In genomic region chr9:133945314-133945975, GRCh38 we compare ENCODE assay signal across 10 cellular contexts. TPM values are rescaled to one million over a fixed set of nuclear protein-coding genes. Genes with fewer than 3 reads are reported as not detected.
DNase-seq lines count a peak whose midpoint lies in the region; ATAC-seq and TF ChIP-seq lines count a peak whose summit lies in the region.
"Had no signal": no experiment of that assay in that cellular context is flagged by ENCODE, and none has a peak within 500 bp of the region (broad histone marks: within the 10 kb centered on the region; RNA-seq: fewer than 3 reads in every experiment).

No MANE protein-coding gene starts in this region.

- no peaks in the 10 kb centered on the region for H3K4me1 ChIP-seq in gastrocnemius medialis

- H3K36me3 ChIP-seq in gastrocnemius medialis: no peaks in the 10 kb centered on the region

- in situ Hi-C loops in gastrocnemius medialis (cut with MboI; ENCODE audit: low sequenced_read_pairs in 4 of 4): no loop called here

- ATAC-seq in GM21381 (IDR thresholded peaks at IDR 0.05; ENCODE audit: unreplicated experiment) (peak; percentile 53), HG03342 (IDR thresholded peaks at IDR 0.05; ENCODE audit: unreplicated experiment) (peak; percentile 56), left cardiac atrium (no peak), gastrocnemius medialis (no peak), GM21526 (IDR thresholded peaks at IDR 0.05; ENCODE audit: low FRiP score, unreplicated experiment) (no peak)

- DNase-seq in GM12865 (ENCODE audit: low read depth) (peak; percentile 92), left cardiac atrium (peak; percentile 14), gastrocnemius medialis (no peak), caudate nucleus (lab: John Stamatoyannopoulos, UW) (no peak)
- DNase-seq in activated naive CD4-positive, alpha-beta T cell (lab: John Stamatoyannopoulos, UW): no peak
- DNase-seq: activated naive CD4-positive, alpha-beta T cell treated with anti-CD3 and anti-CD28 coated beads, Interleukin-2, amount 50 U/mL, for 16 hours had no signal

- H3K27ac ChIP-seq in gastrocnemius medialis (no peak overlapping the region), caudate nucleus (ENCODE audit: low read depth, low read length) (no peak overlapping the region)
- H3K27ac ChIP-seq: SJSA1 had no signal

- no peak for TF ChIP-seq POLR2A in gastrocnemius medialis (IDR thresholded peaks at IDR 0.05)

- peaks cover 0 to 4% (median 3%) of the 10 kb centered on the region in 3 donors for H3K27me3 ChIP-seq in gastrocnemius medialis
- H3K27me3 ChIP-seq: SJSA1 had no signal

- H3K9me3 ChIP-seq in gastrocnemius medialis: no peaks in the 10 kb centered on the region
- H3K9me3 ChIP-seq: SJSA1 had no signal

- TF ChIP-seq CTCF in GM12865 (IDR thresholded peaks at IDR 0.05; ENCODE audit: insufficient read depth, low read depth, low read length, missing control alignments) (no peak), gastrocnemius medialis (IDR thresholded peaks at IDR 0.05 in 4 of 5, conservative IDR thresholded peaks at IDR 0.05 in 1 of 5) (no peak)

- intact Hi-C loops in left cardiac atrium (cut with DNase I): no loop called here
- intact Hi-C loops in gastrocnemius medialis (cut with DNase I; ENCODE audit: low total_unique reads): no loop called here

- H3K4me3 ChIP-seq in GM12865 (ENCODE audit: low read depth, low read length): peak overlapping the region; percentile 27
- no peak overlapping the region for H3K4me3 ChIP-seq in gastrocnemius medialis
- H3K4me3 ChIP-seq: SJSA1 had no signal

RNA-seq across cellular contexts. Expression of gene VAV2, which starts 46.7 kb away (rescaled TPM):
- 1 to 10 TPM; 8.3 to 9.6 TPM for total RNA-seq in left cardiac atrium
- total RNA-seq in gastrocnemius medialis: 1 to 10 TPM in 2 of 4 donors, under 1 TPM in 2; 0.51 to 1.2 (median 0.97) TPM

Comparison
In these comparisons a context has a peak if more than half of its experiments do, and no peak if none do; other contexts are left out.
1. DNase-seq: peak in GM12865 (single experiment) and left cardiac atrium (single experiment); none in activated naive CD4-positive, alpha-beta T cell (0 of 4), gastrocnemius medialis (0 of 2) and caudate nucleus (0 of 61).
2. ATAC-seq: peak in GM21381 (single experiment) and HG03342 (single experiment); none in left cardiac atrium (0 of 2), gastrocnemius medialis (0 of 2) and GM21526 (single experiment).
3. RNA of gene VAV2, which starts 46.7 kb away (total RNA-seq): 8.3 to 9.6 TPM in left cardiac atrium; 0.51 to 1.2 TPM in gastrocnemius medialis; every median in the first group is over 4 times any median in the second.